In the genomic region with DNA sequence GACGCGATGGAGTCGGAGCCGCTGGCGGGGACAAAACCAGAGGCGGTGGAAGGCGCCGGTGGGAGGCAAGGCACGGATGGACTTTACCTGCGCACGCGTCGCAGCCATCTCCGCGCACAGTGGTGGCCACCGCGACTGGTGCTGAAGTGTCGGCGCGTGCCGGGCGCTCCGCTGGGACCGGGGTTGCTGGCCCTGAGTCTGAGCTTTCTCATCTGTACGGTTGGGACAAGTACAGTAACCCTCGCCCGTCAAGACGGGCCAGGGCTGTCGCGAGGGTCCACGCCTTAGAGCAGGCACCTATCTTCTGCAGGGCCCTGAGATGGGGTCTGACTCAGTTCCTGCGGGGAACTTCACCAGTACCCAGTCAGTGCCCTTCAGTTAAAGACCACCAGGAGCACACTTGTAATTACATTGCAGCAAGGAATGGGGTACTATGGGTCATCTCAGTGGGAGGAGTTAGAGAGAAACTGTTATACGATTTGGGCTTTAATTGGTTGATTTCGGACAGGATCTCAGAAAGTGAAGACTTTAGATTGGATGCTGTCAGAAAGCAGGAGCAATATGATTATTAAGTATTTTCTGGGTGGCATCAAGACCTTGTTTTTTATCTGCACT, we compare ENCODE assay signal across 8 cellular contexts.
DNase-seq lines count a peak whose midpoint lies in the region; ATAC-seq and TF ChIP-seq lines count a peak whose summit lies in the region.
"Not testable (repeated sequence)": the region's sequence is repeated elsewhere in the genome, so short reads cannot be mapped to it uniquely, and the experiment has no call there.

No MANE protein-coding gene starts in this region.

- not testable (repeated sequence) for H3K36me3 Mint-ChIP-seq in CD4-positive, alpha-beta memory T cell; activated naive CD8-positive, alpha-beta T cell treated with anti-CD3 and anti-CD28 coated beads, Interleukin-2, amount 10 ng/mL, durations not matched to agents 7 days and 5 days; chondrocyte (ENCODE audit: low read depth); immature natural killer cell

- H3K4me3 ChIP-seq in CD4-positive, alpha-beta memory T cell (ENCODE audit: low read length in 2 of 2); WERI-Rb-1 (ENCODE audit: low read depth, low read length); testis: not testable (repeated sequence)

- POLR2A ChIA-PET in CD4-positive, alpha-beta memory T cell (lab: Charles Lee; ENCODE audit: partially characterized antibody); activated naive CD8-positive, alpha-beta T cell treated with anti-CD3 and anti-CD28 coated beads, Interleukin-2, amount 10 ng/mL, durations not matched to agents 7 days and 5 days (lab: Charles Lee): not testable (repeated sequence)

- TF ChIP-seq CTCF in WERI-Rb-1 (IDR thresholded peaks at IDR 0.05; ENCODE audit: low read depth, low read length); chondrocyte (IDR thresholded peaks at IDR 0.05); testis (IDR thresholded peaks at IDR 0.05): not testable (repeated sequence)

- ATAC-seq in activated naive CD8-positive, alpha-beta T cell treated with anti-CD3 and anti-CD28 coated beads, Interleukin-2, amount 10 ng/mL, durations not matched to agents 7 days and 5 days (ENCODE audit: low read depth) = peak; percentile 58

- TF ChIP-seq POLR2A in testis (IDR thresholded peaks at IDR 0.05) = not testable (repeated sequence)

- CTCF ChIA-PET in CD4-positive, alpha-beta memory T cell (lab: Charles Lee; ENCODE audit: partially characterized antibody) = not testable (repeated sequence)

- not testable (repeated sequence) for H3K4me1 Mint-ChIP-seq in CD4-positive, alpha-beta memory T cell; activated naive CD8-positive, alpha-beta T cell treated with anti-CD3 and anti-CD28 coated beads, Interleukin-2, amount 10 ng/mL, durations not matched to agents 7 days and 5 days; chondrocyte (ENCODE audit: low read depth); immature natural killer cell

- not testable (repeated sequence) for H3K4me1 ChIP-seq in CD4-positive, alpha-beta memory T cell (ENCODE audit: insufficient read depth, low read length); testis

- H3K27me3 ChIP-seq in CD4-positive, alpha-beta memory T cell (ENCODE audit: insufficient read depth, low read length); WERI-Rb-1 (ENCODE audit: insufficient read depth, low read depth, severe bottlenecking); testis: not testable (repeated sequence)

- DNase-seq in CD4-positive, alpha-beta memory T cell = peak; percentile 6 to 50 (median 25)
- peak; percentile 28 for DNase-seq in WERI-Rb-1
- peak; percentile 11 for DNase-seq in activated T-cell treated with anti-CD3 and anti-CD28 coated beads for 24 hours (ENCODE audit: low read depth)
- peak; percentile 56 for DNase-seq in activated naive CD8-positive, alpha-beta T cell treated with anti-CD3 and anti-CD28 coated beads, Interleukin-2, amount 10 ng/mL, durations not matched to agents 7 days and 5 days
- peak; percentile 13 for DNase-seq in chondrocyte (ENCODE audit: low spot score)
- DNase-seq in immature natural killer cell = peak; percentile 16 to 41 (median 32)
- peak in 6 of 10 donors; percentile 9 to 67 (median 38) for DNase-seq in posterior cingulate gyrus
- DNase-seq in testis = peak; percentile 17

- H3K9me3 Mint-ChIP-seq in CD4-positive, alpha-beta memory T cell; activated naive CD8-positive, alpha-beta T cell treated with anti-CD3 and anti-CD28 coated beads, Interleukin-2, amount 10 ng/mL, durations not matched to agents 7 days and 5 days; chondrocyte (ENCODE audit: low read depth); immature natural killer cell: not testable (repeated sequence)

- H3K27ac ChIP-seq in CD4-positive, alpha-beta memory T cell (ENCODE audit: low read depth, low read length); WERI-Rb-1; testis: not testable (repeated sequence)

- not testable (repeated sequence) for H3K36me3 ChIP-seq in CD4-positive, alpha-beta memory T cell (ENCODE audit: insufficient read depth, low read length); WERI-Rb-1; testis (ENCODE audit: low read depth, missing control alignments)

- WGBS in testis, 2 donors = 14% methylated on average over 16 of the region's 34 CpGs; no CpG with 5 or more reads in 1 of the 2 donors

- not testable (repeated sequence) for H3K27ac Mint-ChIP-seq in CD4-positive, alpha-beta memory T cell; activated naive CD8-positive, alpha-beta T cell treated with anti-CD3 and anti-CD28 coated beads, Interleukin-2, amount 10 ng/mL, durations not matched to agents 7 days and 5 days; chondrocyte (ENCODE audit: unreplicated experiment); immature natural killer cell

- intact Hi-C loops in CD4-positive, alpha-beta memory T cell (cut with micrococcal nuclease); posterior cingulate gyrus (cut with DNase I); testis (cut with DNase I; ENCODE audit: low total_unique reads): not testable (repeated sequence)

- H3K9me3 ChIP-seq in CD4-positive, alpha-beta memory T cell (ENCODE audit: control insufficient read depth in 1 of 2, low read length in 2 of 2); WERI-Rb-1 (ENCODE audit: severe bottlenecking); testis: not testable (repeated sequence)

- H3K4me3 Mint-ChIP-seq in CD4-positive, alpha-beta memory T cell = peak overlapping the region in 1 of 8 donors; percentile 81
- H3K4me3 Mint-ChIP-seq in activated naive CD8-positive, alpha-beta T cell treated with anti-CD3 and anti-CD28 coated beads, Interleukin-2, amount 10 ng/mL, durations not matched to agents 7 days and 5 days; chondrocyte (ENCODE audit: unreplicated experiment); immature natural killer cell: not testable (repeated sequence)

- not testable (repeated sequence) for H3K27me3 Mint-ChIP-seq in CD4-positive, alpha-beta memory T cell; activated naive CD8-positive, alpha-beta T cell treated with anti-CD3 and anti-CD28 coated beads, Interleukin-2, amount 10 ng/mL, durations not matched to agents 7 days and 5 days; chondrocyte (ENCODE audit: low read depth); immature natural killer cell (ENCODE audit: low read depth in 3 of 3)
